ENCODE assay signal across 32 cellular contexts in the genomic region with DNA sequence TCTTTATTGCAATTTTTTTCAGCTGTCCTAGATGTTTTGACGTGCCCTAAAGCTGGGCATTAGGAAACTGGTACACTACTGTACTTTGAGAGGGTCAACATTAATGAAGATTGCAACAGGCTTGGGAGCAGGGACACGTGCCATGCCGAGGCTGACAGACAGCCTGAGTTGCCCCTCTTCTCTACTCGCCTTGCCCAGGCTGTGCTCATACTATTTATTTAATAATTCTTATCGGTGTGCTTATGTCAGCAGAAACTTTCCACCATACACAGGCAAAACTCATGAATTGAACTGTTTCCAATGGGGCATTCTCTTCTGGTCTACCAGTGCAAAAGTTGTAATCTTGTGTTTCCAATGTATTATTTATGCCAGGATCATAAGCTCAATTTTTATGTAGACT. TPM values are rescaled to one million over a fixed set of nuclear protein-coding genes. Genes with fewer than 3 reads are reported as not detected.
"Had no signal": no experiment of that assay in that cellular context is flagged by ENCODE, and none has a peak within 500 bp of the region (broad histone marks: within the 10 kb centered on the region; RNA-seq: fewer than 3 reads in every experiment).

No MANE protein-coding gene starts in this region.

- H3K27me3 ChIP-seq: esophagus muscularis mucosa, foreskin keratinocyte, gastrocnemius medialis, heart right ventricle, hepatocyte had no signal

- H3K4me1 Mint-ChIP-seq: activated CD4-positive, alpha-beta T cell treated with anti-CD3 and anti-CD28 coated beads for 36 hours; activated naive CD4-positive, alpha-beta T cell treated with anti-CD3 and anti-CD28 coated beads, Interleukin-2, amount 10 ng/mL, durations not matched to agents 7 days and 5 days had no signal

- H3K4me3 Mint-ChIP-seq: activated CD4-positive, alpha-beta T cell treated with anti-CD3 and anti-CD28 coated beads for 36 hours; activated CD4-positive, alpha-beta T cell treated with anti-CD3 and anti-CD28 coated beads, Interleukin-2, amount 10 ng/mL, durations not matched to agents 7 days and 5 days; activated CD8-positive, alpha-beta T cell treated with anti-CD3 and anti-CD28 coated beads for 36 hours; activated naive CD4-positive, alpha-beta T cell treated with anti-CD3 and anti-CD28 coated beads, Interleukin-2, amount 10 ng/mL, durations not matched to agents 7 days and 5 days; activated naive CD8-positive, alpha-beta T cell; activated T-cell treated with anti-CD3 and anti-CD28 coated beads, Interleukin-2, amount 50 U/mL, for 72 hours; effector memory CD8-positive, alpha-beta T cell; T-helper 17 cell; T-helper 2 cell treated with Interferon-gamma antibody and Interleukin-4, amounts not matched to agents 5 μg/mL and 100 μg/mL, for 36 hours had no signal

- DNase-seq: activated CD4-positive, alpha-beta T cell treated with anti-CD3 and anti-CD28 coated beads for 36 hours; activated CD4-positive, alpha-beta T cell treated with anti-CD3 and anti-CD28 coated beads, Interleukin-2, amount 10 ng/mL, durations not matched to agents 7 days and 5 days; activated CD4-positive, alpha-beta T cell treated with anti-CD3 and anti-CD28 coated beads, Interleukin-2, amount 50 U/mL, for 48 hours; activated CD4-positive, CD25-positive, alpha-beta regulatory T cell; activated CD4-positive, CD25-positive, alpha-beta regulatory T cell treated with anti-CD3 and anti-CD28 coated beads, Interleukin-2, amount 50 U/mL, for 72 hours; activated CD8-positive, alpha-beta memory T cell treated with anti-CD3 and anti-CD28 coated beads for 24 hours; activated CD8-positive, alpha-beta T cell treated with anti-CD3 and anti-CD28 coated beads for 36 hours; activated gamma-delta T cell; activated naive CD4-positive, alpha-beta T cell; activated naive CD4-positive, alpha-beta T cell treated with anti-CD3 and anti-CD28 coated beads, Interleukin-2, amount 10 ng/mL, durations not matched to agents 7 days and 5 days; activated T-cell treated with anti-CD3 and anti-CD28 coated beads, Interleukin-2, amount 50 U/mL, for 72 hours; amniotic stem cell; anterior cingulate cortex; caudate nucleus; cortex of kidney; dermis blood vessel endothelial cell; effector CD4-positive, alpha-beta T cell; effector memory CD8-positive, alpha-beta T cell; erythroblast; foreskin keratinocyte; gastrocnemius medialis; heart right ventricle; T-helper 1 cell; T-helper 17 cell had no signal

- H2AFZ ChIP-seq: hepatocyte had no signal

- ATAC-seq: activated CD4-positive, alpha-beta T cell treated with anti-CD3 and anti-CD28 coated beads for 36 hours; activated CD8-positive, alpha-beta T cell treated with anti-CD3 and anti-CD28 coated beads for 36 hours; activated T-cell treated with anti-CD3 and anti-CD28 coated beads, Interleukin-2, amount 50 U/mL, for 72 hours; effector memory CD8-positive, alpha-beta T cell; foreskin keratinocyte; gastrocnemius medialis; heart right ventricle; T-helper 17 cell had no signal

- H3K36me3 Mint-ChIP-seq: activated naive CD4-positive, alpha-beta T cell treated with anti-CD3 and anti-CD28 coated beads, Interleukin-2, amount 10 ng/mL, durations not matched to agents 7 days and 5 days had no signal

- H3K36me3 ChIP-seq: esophagus muscularis mucosa, gastrocnemius medialis, heart right ventricle had no signal

- H3K27ac Mint-ChIP-seq: activated CD4-positive, alpha-beta T cell treated with anti-CD3 and anti-CD28 coated beads for 36 hours; activated CD4-positive, alpha-beta T cell treated with anti-CD3 and anti-CD28 coated beads, Interleukin-2, amount 10 ng/mL, durations not matched to agents 7 days and 5 days; activated CD8-positive, alpha-beta T cell treated with anti-CD3 and anti-CD28 coated beads for 36 hours; activated naive CD4-positive, alpha-beta T cell treated with anti-CD3 and anti-CD28 coated beads, Interleukin-2, amount 10 ng/mL, durations not matched to agents 7 days and 5 days; activated naive CD8-positive, alpha-beta T cell; effector memory CD8-positive, alpha-beta T cell; T-helper 17 cell; T-helper 2 cell treated with Interferon-gamma antibody and Interleukin-4, amounts not matched to agents 5 μg/mL and 100 μg/mL, for 36 hours had no signal

- H3K27ac ChIP-seq: esophagus muscularis mucosa, foreskin keratinocyte, gastrocnemius medialis, heart right ventricle, hepatocyte had no signal

- H3K79me2 ChIP-seq: hepatocyte had no signal

- H3K9me3 ChIP-seq: esophagus muscularis mucosa had no signal

- H3K27me3 Mint-ChIP-seq: activated CD4-positive, alpha-beta T cell treated with anti-CD3 and anti-CD28 coated beads for 36 hours; activated naive CD4-positive, alpha-beta T cell treated with anti-CD3 and anti-CD28 coated beads, Interleukin-2, amount 10 ng/mL, durations not matched to agents 7 days and 5 days had no signal

- H3K4me2 ChIP-seq: hepatocyte had no signal

- H3K4me3 ChIP-seq: esophagus muscularis mucosa, gastrocnemius medialis, heart right ventricle, hepatocyte had no signal

- FAIRE-seq: astrocyte, colon had no signal

- H3K4me1 ChIP-seq: esophagus muscularis mucosa, foreskin keratinocyte, gastrocnemius medialis, heart right ventricle had no signal

RNA-seq across cellular contexts. Expression of gene C7orf57, which starts 24.4 kb away (rescaled TPM):
- total RNA-seq: astrocyte, chondrocyte, dermis blood vessel endothelial cell, esophagus muscularis mucosa, gastrocnemius medialis had no signal
- polyA plus RNA-seq: adipose tissue, heart right ventricle, hepatocyte had no signal

RNA-seq across cellular contexts. Expression of gene SUN3, which starts 30.8 kb away (rescaled TPM):
- total RNA-seq: activated CD4-positive, alpha-beta T cell treated with anti-CD3 and anti-CD28 coated beads for 36 hours; astrocyte; chondrocyte; dermis blood vessel endothelial cell; esophagus muscularis mucosa; foreskin keratinocyte; gastrocnemius medialis; heart right ventricle; hepatocyte; T-helper 17 cell had no signal
- polyA plus RNA-seq: adipose tissue, heart right ventricle, hepatocyte had no signal
